ENCODE assay signal across 8 cellular contexts in the genomic region with DNA sequence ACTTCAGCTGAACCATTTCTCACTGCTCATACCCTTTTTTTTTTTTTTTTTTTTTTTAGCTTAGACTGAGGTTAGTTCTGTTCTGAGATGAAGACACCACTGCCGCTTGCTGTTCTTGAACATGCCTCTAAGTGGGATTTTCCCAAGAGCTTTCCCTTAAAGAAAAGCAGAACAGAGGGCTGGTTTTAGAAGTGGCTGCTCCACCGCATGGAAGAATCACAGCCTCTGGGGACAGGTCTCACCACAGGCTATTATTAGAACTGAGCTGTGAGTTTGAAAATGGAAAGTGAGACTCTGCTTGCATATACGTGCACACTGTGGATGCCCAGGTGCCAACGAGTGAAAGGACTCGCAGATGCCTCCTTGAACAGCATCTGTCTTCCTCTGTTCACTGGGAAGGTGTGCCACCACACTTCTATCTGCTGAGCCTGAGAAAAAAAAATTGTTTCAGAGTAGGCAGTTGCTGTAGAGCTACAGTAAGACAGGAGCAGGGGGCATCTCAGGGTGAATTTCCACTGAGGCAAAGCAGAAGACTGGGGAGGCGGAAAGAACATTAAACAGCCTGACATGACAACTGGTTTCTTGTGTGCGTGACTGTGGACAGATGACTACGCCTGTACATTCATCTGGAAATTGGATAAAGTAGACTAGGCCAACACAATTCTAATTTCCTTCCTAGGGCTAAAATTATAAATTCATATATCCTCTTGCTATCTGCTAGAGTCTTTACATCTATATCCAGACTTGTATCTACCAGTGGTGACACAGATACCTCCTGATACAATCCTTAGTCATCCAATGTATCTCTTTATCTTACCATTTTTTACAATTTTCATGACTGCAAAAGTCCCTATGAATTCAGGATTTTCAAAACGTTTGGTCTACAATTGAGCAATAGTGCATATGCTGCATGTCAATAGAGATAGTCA.
A peak's percentile ranks its signal among the peaks of the same experiment; 100 is the strongest.
DNase-seq lines count a peak whose midpoint lies in the region; ATAC-seq and TF ChIP-seq lines count a peak whose summit lies in the region.

No MANE protein-coding gene starts in this region.

- H3K4me1 ChIP-seq in osteoblast (ENCODE audit: insufficient read depth, low read length) = no peaks in the 10 kb centered on the region

- no peak overlapping the region for H2AFZ ChIP-seq in osteoblast (ENCODE audit: low read length)

- H3K27ac ChIP-seq in osteoblast (ENCODE audit: low read depth, low read length) = no peak overlapping the region

- ATAC-seq in GM18511 (IDR thresholded peaks at IDR 0.05; ENCODE audit: unreplicated experiment) (peak; percentile 90), GM19467 (IDR thresholded peaks at IDR 0.05; ENCODE audit: unreplicated experiment) (peak; percentile 88), HG03103 (IDR thresholded peaks at IDR 0.05; ENCODE audit: low read depth, unreplicated experiment) (peak; percentile 75)

- TF ChIP-seq CTCF in osteoblast (IDR thresholded peaks at IDR 0.05; ENCODE audit: extremely low read depth, low read depth, low read length) = no peak

- DNase-seq in activated T-helper 2 cell treated with anti-CD3 and anti-CD28 coated beads, Interferon-gamma antibody, Interleukin-2, Interleukin-4, amounts not matched to agents 10 μg/mL and 5 μg/mL and 100 μg/mL, durations not matched to agents 14 hours and 24 hours and 36 hours (ENCODE audit: low spot score) = no peak
- DNase-seq in ureter (ENCODE audit: low spot score) (no peak), osteoblast (ENCODE audit: insufficient read length, low spot score, missing footprints) (no peak), NCI-H1092 (lab: John Stamatoyannopoulos, UW) (no peak), NCI-H1048 (lab: John Stamatoyannopoulos, UW) (no peak)

- no peaks in the 10 kb centered on the region for H3K79me2 ChIP-seq in osteoblast (ENCODE audit: insufficient read depth, low read length)

- no peak overlapping the region for H3K4me3 Mint-ChIP-seq in activated T-helper 2 cell treated with anti-CD3 and anti-CD28 coated beads, Interferon-gamma antibody, Interleukin-2, Interleukin-4, amounts not matched to agents 10 μg/mL and 5 μg/mL and 100 μg/mL, durations not matched to agents 14 hours and 24 hours and 36 hours (ENCODE audit: low read depth)

- H3K4me2 ChIP-seq in osteoblast (ENCODE audit: insufficient read depth, low read length) = no peak overlapping the region

- H3K36me3 Mint-ChIP-seq in activated T-helper 2 cell treated with anti-CD3 and anti-CD28 coated beads, Interferon-gamma antibody, Interleukin-2, Interleukin-4, amounts not matched to agents 10 μg/mL and 5 μg/mL and 100 μg/mL, durations not matched to agents 14 hours and 24 hours and 36 hours (ENCODE audit: low read depth) = no peaks in the 10 kb centered on the region

- no peak overlapping the region for H3K4me3 ChIP-seq in osteoblast (ENCODE audit: insufficient read depth, low read length)

- no peaks in the 10 kb centered on the region for H3K27me3 Mint-ChIP-seq in activated T-helper 2 cell treated with anti-CD3 and anti-CD28 coated beads, Interferon-gamma antibody, Interleukin-2, Interleukin-4, amounts not matched to agents 10 μg/mL and 5 μg/mL and 100 μg/mL, durations not matched to agents 14 hours and 24 hours and 36 hours (ENCODE audit: low read depth)

- H3K36me3 ChIP-seq in osteoblast (ENCODE audit: insufficient read depth, low read length) = no peaks in the 10 kb centered on the region

- peak overlapping the region; percentile 87 for H3K27ac Mint-ChIP-seq in activated T-helper 2 cell treated with anti-CD3 and anti-CD28 coated beads, Interferon-gamma antibody, Interleukin-2, Interleukin-4, amounts not matched to agents 10 μg/mL and 5 μg/mL and 100 μg/mL, durations not matched to agents 14 hours and 24 hours and 36 hours

- no peaks in the 10 kb centered on the region for H3K9me3 Mint-ChIP-seq in activated T-helper 2 cell treated with anti-CD3 and anti-CD28 coated beads, Interferon-gamma antibody, Interleukin-2, Interleukin-4, amounts not matched to agents 10 μg/mL and 5 μg/mL and 100 μg/mL, durations not matched to agents 14 hours and 24 hours and 36 hours

- no peaks in the 10 kb centered on the region for H3K9me3 ChIP-seq in osteoblast (ENCODE audit: low read depth, low read length)

- H3K4me1 Mint-ChIP-seq in activated T-helper 2 cell treated with anti-CD3 and anti-CD28 coated beads, Interferon-gamma antibody, Interleukin-2, Interleukin-4, amounts not matched to agents 10 μg/mL and 5 μg/mL and 100 μg/mL, durations not matched to agents 14 hours and 24 hours and 36 hours (ENCODE audit: low read depth) = peaks cover 14% of the 10 kb centered on the region

- H3K27me3 ChIP-seq in osteoblast (ENCODE audit: insufficient read depth, low read length) = no peaks in the 10 kb centered on the region

- intact Hi-C loops in activated T-helper 2 cell treated with anti-CD3 and anti-CD28 coated beads, Interferon-gamma antibody, Interleukin-2, Interleukin-4, amounts not matched to agents 10 μg/mL and 5 μg/mL and 100 μg/mL, durations not matched to agents 14 hours and 24 hours and 36 hours (cut with micrococcal nuclease) = loop anchor here (1.0 to 5.0 kb wide), 5 partner anchors 36 to 330 kb away; no protein-coding TSS in a partner anchor

- no peaks in the 10 kb centered on the region for H4K20me1 ChIP-seq in osteoblast (ENCODE audit: insufficient read depth, low read length)
